ENCODE assay signal across 1 cellular context in the genomic region with DNA sequence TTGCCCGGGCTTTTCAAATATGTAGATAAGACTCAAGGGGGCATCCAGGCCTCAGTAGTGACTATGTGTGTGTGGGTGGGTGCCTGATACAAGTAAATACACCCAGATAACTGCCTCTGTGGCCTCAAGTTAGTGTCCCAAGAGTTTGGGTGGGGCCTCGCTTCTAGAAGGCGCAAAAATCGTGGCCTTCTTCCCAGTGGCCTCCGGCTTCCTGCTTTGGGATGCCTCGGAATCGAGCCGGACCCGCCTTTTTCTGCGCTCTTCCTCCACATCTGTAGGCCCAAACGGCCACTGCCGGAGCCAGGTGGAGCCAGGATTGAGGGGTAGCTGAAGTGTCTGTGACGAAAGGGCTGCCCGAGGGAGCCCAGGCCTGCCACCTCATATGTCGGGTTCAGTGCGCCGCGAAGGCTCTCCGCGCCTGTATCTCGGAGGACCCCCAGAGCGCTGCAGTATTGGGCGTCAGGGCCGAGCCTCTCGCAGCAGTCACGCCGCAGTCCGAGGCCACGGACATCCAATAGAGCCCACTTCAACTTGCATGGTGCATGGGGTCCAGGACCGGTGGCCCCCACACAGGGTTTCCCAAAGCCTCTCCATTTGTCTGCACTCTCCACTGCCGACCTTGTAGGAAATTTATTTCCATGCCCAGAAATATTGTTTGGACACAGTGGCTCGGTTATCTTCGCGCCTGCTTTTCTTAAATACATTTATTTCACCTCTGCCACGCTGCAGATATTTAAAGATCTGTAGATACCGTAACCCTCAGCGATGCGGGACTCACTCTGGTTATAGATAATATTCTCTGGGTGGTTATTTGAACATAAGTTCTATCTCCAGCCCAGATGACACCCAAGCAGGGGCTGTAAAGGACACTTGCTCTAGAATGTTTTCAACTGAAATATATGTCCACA.
TF ChIP-seq lines count a peak whose summit lies in the region.

No MANE protein-coding gene starts in this region.

TF ChIP-seq in H1, 55 proteins besides CTCF, POLR2A, EP300 and RAD21:
- peak; percentile 93 for TF ChIP-seq EZH2 (IDR thresholded peaks at IDR 0.05; ENCODE audit: low read depth, low read length, severe bottlenecking)
- TF ChIP-seq JUN (IDR thresholded peaks at IDR 0.05; ENCODE audit: low read depth, low read length): no peak
- TF ChIP-seq SP2 (IDR thresholded peaks at IDR 0.05; ENCODE audit: low read length): no peak
- no peak for TF ChIP-seq EGR1 (IDR thresholded peaks at IDR 0.05; ENCODE audit: borderline replicate concordance, low read depth, low read length)
- TF ChIP-seq CBX5 (IDR thresholded peaks at IDR 0.05; ENCODE audit: low read depth, low read length): no peak
- TF ChIP-seq BRCA1 (IDR thresholded peaks at IDR 0.05; ENCODE audit: low read depth, low read length): no peak
- TF ChIP-seq, protein P1, sequence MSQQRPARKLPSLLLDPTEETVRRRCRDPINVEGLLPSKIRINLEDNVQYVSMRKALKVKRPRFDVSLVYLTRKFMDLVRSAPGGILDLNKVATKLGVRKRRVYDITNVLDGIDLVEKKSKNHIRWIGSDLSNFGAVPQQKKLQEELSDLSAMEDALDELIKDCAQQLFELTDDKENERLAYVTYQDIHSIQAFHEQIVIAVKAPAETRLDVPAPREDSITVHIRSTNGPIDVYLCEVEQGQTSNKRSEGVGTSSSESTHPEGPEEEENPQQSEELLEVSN (IDR thresholded peaks at IDR 0.05): no peak
- TF ChIP-seq HDAC6 (IDR thresholded peaks at IDR 0.05; ENCODE audit: low read depth, low read length): no peak
- no peak for TF ChIP-seq POU5F1 (IDR thresholded peaks at IDR 0.05; ENCODE audit: low read depth, low read length)
- peak; percentile 73; the same call in 1 of the 2 replicates for TF ChIP-seq CBX8 (IDR thresholded peaks at IDR 0.05; ENCODE audit: borderline replicate concordance, low read depth, low read length)
- TF ChIP-seq RBBP5 (IDR thresholded peaks at IDR 0.05; ENCODE audit: borderline replicate concordance, low read depth, low read length): no peak
- peak; percentile 98 for TF ChIP-seq RNF2 (IDR thresholded peaks at IDR 0.05; ENCODE audit: borderline replicate concordance, low read depth, low read length, missing control alignments, poor library complexity, severe bottlenecking)
- TF ChIP-seq SUZ12 (IDR thresholded peaks at IDR 0.05; ENCODE audit: low read length): peak; percentile 93
- TF ChIP-seq ZNF274 (IDR thresholded peaks at IDR 0.05; ENCODE audit: borderline replicate concordance, extremely low read depth, low read length): no peak
- no peak for TF ChIP-seq GTF2F1 (IDR thresholded peaks at IDR 0.05; ENCODE audit: borderline replicate concordance, low read depth, low read length)
- no peak for TF ChIP-seq JUND (IDR thresholded peaks at IDR 0.05; ENCODE audit: low read length)
- TF ChIP-seq MAFK (IDR thresholded peaks at IDR 0.05; ENCODE audit: low read depth, low read length): no peak
- no peak for TF ChIP-seq TAF1 (IDR thresholded peaks at IDR 0.05; ENCODE audit: low read depth, low read length)
- no peak for TF ChIP-seq SRF (IDR thresholded peaks at IDR 0.05; ENCODE audit: low read depth, low read length)
- no peak for TF ChIP-seq PHF8 (conservative IDR thresholded peaks at IDR 0.05; ENCODE audit: low read depth, low read length)
